10 cellular contexts compared by ENCODE assay signal in the genomic region with DNA sequence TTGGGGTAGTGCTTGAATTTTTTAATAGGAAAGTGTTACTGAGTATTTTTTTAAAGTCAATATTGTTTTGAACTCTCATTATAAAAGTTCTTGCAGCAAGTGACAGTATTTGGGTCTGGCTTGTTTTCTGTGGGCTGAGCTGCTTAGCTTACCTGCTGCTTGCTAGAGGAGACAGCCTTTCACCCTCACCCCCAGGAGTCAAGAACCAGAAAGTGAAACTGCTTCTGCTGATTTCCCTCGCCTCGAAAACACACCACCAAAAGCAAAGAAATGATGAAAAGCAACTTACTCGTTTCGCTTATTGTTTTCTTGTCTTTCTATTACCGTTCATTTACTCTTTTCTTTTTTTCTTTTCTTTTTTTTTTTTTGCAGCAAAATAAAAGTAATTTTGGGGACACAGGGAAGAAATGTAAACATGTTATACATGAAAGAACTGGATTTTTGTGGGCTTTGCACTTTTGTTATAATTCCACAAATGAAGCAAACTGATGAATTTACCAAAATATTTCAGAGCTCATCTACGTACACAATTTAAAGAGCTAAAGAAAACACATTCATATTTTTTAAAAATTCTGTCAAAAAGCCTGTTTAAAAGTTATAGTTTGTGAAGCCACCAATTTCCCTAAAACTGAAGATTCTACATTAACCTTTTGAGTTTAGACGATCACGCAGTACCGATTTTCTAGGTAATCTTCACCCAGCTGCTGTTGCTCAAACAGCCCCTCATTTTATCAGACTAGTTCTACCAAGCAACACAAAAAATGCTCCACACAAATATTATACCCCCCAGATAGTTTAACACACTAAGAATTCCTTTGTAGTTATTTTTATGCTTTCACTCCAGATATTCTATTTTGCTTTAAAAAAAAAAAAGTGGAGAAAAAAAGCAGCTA. TPM values are rescaled to one million over a fixed set of nuclear protein-coding genes. Genes with fewer than 3 reads are reported as not detected.
A peak's percentile ranks its signal among the peaks of the same experiment; 100 is the strongest.
DNase-seq lines count a peak whose midpoint lies in the region; ATAC-seq, FAIRE-seq and TF ChIP-seq lines count a peak whose summit lies in the region.
"Had no signal": no experiment of that assay in that cellular context is flagged by ENCODE, and none has a peak within 500 bp of the region (broad histone marks: within the 10 kb centered on the region; RNA-seq: fewer than 3 reads in every experiment).

No MANE protein-coding gene starts in this region.

- peaks cover 69% of the 10 kb centered on the region for H3K4me1 Mint-ChIP-seq in activated T-helper 2 cell treated with anti-CD3 and anti-CD28 coated beads, Interferon-gamma antibody, Interleukin-2, Interleukin-4, amounts not matched to agents 10 μg/mL and 5 μg/mL and 100 μg/mL, durations not matched to agents 14 hours and 24 hours and 36 hours (ENCODE audit: low read depth)

- H3K27me3 ChIP-seq in pancreas (no peaks in the 10 kb centered on the region), gastrocnemius medialis (peaks cover 0 to 6% (median 0%) of the 10 kb centered on the region in 3 donors), psoas muscle (ENCODE audit: insufficient read depth in 3 of 3, low read length in 2 of 3) (no peaks in the 10 kb centered on the region)

- no peak for TF ChIP-seq POLR2A in gastrocnemius medialis (IDR thresholded peaks at IDR 0.05)

- no peaks in the 10 kb centered on the region for H3K36me3 ChIP-seq in pancreas
- H3K36me3 ChIP-seq in gastrocnemius medialis, result no peaks in the 10 kb centered on the region
- H3K36me3 ChIP-seq in psoas muscle (ENCODE audit: insufficient read depth in 1 of 2, low read depth in 1 of 2), result no peaks in the 10 kb centered on the region

- FAIRE-seq in pancreas (lab: Jason Lieb, UNC), result no peak

- no peaks in the 10 kb centered on the region for H3K9me3 Mint-ChIP-seq in activated T-helper 2 cell treated with anti-CD3 and anti-CD28 coated beads, Interferon-gamma antibody, Interleukin-2, Interleukin-4, amounts not matched to agents 10 μg/mL and 5 μg/mL and 100 μg/mL, durations not matched to agents 14 hours and 24 hours and 36 hours

- peak overlapping the region; percentile 87 for H3K4me3 Mint-ChIP-seq in activated T-helper 2 cell treated with anti-CD3 and anti-CD28 coated beads, Interferon-gamma antibody, Interleukin-2, Interleukin-4, amounts not matched to agents 10 μg/mL and 5 μg/mL and 100 μg/mL, durations not matched to agents 14 hours and 24 hours and 36 hours (ENCODE audit: low read depth)

- peak; percentile 64 for DNase-seq in activated T-helper 2 cell treated with anti-CD3 and anti-CD28 coated beads, Interferon-gamma antibody, Interleukin-2, Interleukin-4, amounts not matched to agents 10 μg/mL and 5 μg/mL and 100 μg/mL, durations not matched to agents 14 hours and 24 hours and 36 hours (ENCODE audit: low spot score)
- DNase-seq in pancreas, result no peak
- no peak for DNase-seq in gastrocnemius medialis
- no peak for DNase-seq in psoas muscle
- DNase-seq in SK-N-DZ (ENCODE audit: low spot score), result no peak
- no peak for DNase-seq in GDM1 (lab: John Stamatoyannopoulos, UW)

- WGBS in pancreas, 2 donors, result 36 to 57% methylated on average over 9 of the region's 9 CpGs
- WGBS in psoas muscle, 3 donors, result 84 to 91% (median 90%) methylated on average over 9 of the region's 9 CpGs

- no peak for TF ChIP-seq CTCF in pancreas (IDR thresholded peaks at IDR 0.05)
- TF ChIP-seq CTCF in gastrocnemius medialis (IDR thresholded peaks at IDR 0.05 in 4 of 5, conservative IDR thresholded peaks at IDR 0.05 in 1 of 5), result no peak
- no peak for TF ChIP-seq CTCF in psoas muscle (IDR thresholded peaks at IDR 0.05)

- ATAC-seq in GM18907 (IDR thresholded peaks at IDR 0.05; ENCODE audit: unreplicated experiment), result peak; percentile 62
- ATAC-seq in HG03565 (IDR thresholded peaks at IDR 0.05; ENCODE audit: unreplicated experiment), result peak; percentile 38
- peak in 3 of 4 donors; percentile 28 to 37 (median 29) for ATAC-seq in pancreas
- ATAC-seq in gastrocnemius medialis, result no peak
- ATAC-seq in psoas muscle, result no peak

- H3K4me1 ChIP-seq in pancreas (peaks cover 17 to 61% (median 45%) of the 10 kb centered on the region in 3 donors), gastrocnemius medialis (peaks cover 13 to 15% of the 10 kb centered on the region in 2 donors), psoas muscle (peaks cover 14% of the 10 kb centered on the region)

- in situ Hi-C loops in gastrocnemius medialis (cut with MboI; ENCODE audit: low sequenced_read_pairs in 4 of 4), result no loop called here

- H3K27me3 Mint-ChIP-seq in activated T-helper 2 cell treated with anti-CD3 and anti-CD28 coated beads, Interferon-gamma antibody, Interleukin-2, Interleukin-4, amounts not matched to agents 10 μg/mL and 5 μg/mL and 100 μg/mL, durations not matched to agents 14 hours and 24 hours and 36 hours (ENCODE audit: low read depth), result no peaks in the 10 kb centered on the region

- H3K27ac Mint-ChIP-seq in activated T-helper 2 cell treated with anti-CD3 and anti-CD28 coated beads, Interferon-gamma antibody, Interleukin-2, Interleukin-4, amounts not matched to agents 10 μg/mL and 5 μg/mL and 100 μg/mL, durations not matched to agents 14 hours and 24 hours and 36 hours, result peak overlapping the region; percentile 96

- H3K9me3 ChIP-seq in pancreas (no peaks in the 10 kb centered on the region), gastrocnemius medialis (no peaks in the 10 kb centered on the region), psoas muscle (no peaks in the 10 kb centered on the region)

- intact Hi-C loops in activated T-helper 2 cell treated with anti-CD3 and anti-CD28 coated beads, Interferon-gamma antibody, Interleukin-2, Interleukin-4, amounts not matched to agents 10 μg/mL and 5 μg/mL and 100 μg/mL, durations not matched to agents 14 hours and 24 hours and 36 hours (cut with micrococcal nuclease), result loop anchor here (1.0 to 5.0 kb wide), 6 partner anchors 18 to 1560 kb away; partner anchors contain the start of gene CD164
- intact Hi-C loops in pancreas (cut with DNase I) (no loop called here), gastrocnemius medialis (cut with DNase I; ENCODE audit: low total_unique reads) (no loop called here), psoas muscle (cut with DNase I) (no loop called here)

- H3K36me3 Mint-ChIP-seq in activated T-helper 2 cell treated with anti-CD3 and anti-CD28 coated beads, Interferon-gamma antibody, Interleukin-2, Interleukin-4, amounts not matched to agents 10 μg/mL and 5 μg/mL and 100 μg/mL, durations not matched to agents 14 hours and 24 hours and 36 hours (ENCODE audit: low read depth), result peaks cover 7% of the 10 kb centered on the region

- H3K4me3 ChIP-seq in pancreas (peak overlapping the region in 1 of 4 donors; percentile 21), gastrocnemius medialis (no peak overlapping the region), psoas muscle (no peak overlapping the region)

- H3K27ac ChIP-seq in pancreas (peak overlapping the region; percentile 19 to 92 (median 54)), gastrocnemius medialis (no peak overlapping the region), psoas muscle (no peak overlapping the region)
- H3K27ac ChIP-seq: HL-60 had no signal

RNA-seq across cellular contexts. Expression of gene SCML4, which starts 1.7 kb away (rescaled TPM):
- 1.1 and 1.5 TPM in 2 replicates for total RNA-seq in activated T-helper 2 cell treated with anti-CD3 and anti-CD28 coated beads, Interferon-gamma antibody, Interleukin-2, Interleukin-4, amounts not matched to agents 10 μg/mL and 5 μg/mL and 100 μg/mL, durations not matched to agents 14 hours and 24 hours and 36 hours
- total RNA-seq in pancreas, result 1 to 10 TPM in 3 of 6 donors, under 1 TPM in 3; 0.44 to 2.6 (median 0.97) TPM
- 1 to 10 TPM in 1 of 2 donors, under 1 TPM in 1; 0.72 to 2.1 TPM for polyA plus RNA-seq in pancreas
- total RNA-seq in gastrocnemius medialis, result under 1 TPM in 1 of 4 donors, not detected in 3; 0.11 TPM
- under 1 TPM in 3 of 4 donors, not detected in 1; 0.15 to 0.21 (median 0.15) TPM for total RNA-seq in psoas muscle
- under 1 TPM in 1 of 3 donors, not detected in 2; 0.03 TPM for polyA plus RNA-seq in psoas muscle
- polyA plus RNA-seq in SK-N-DZ (2014; cell fraction: cytosol; rRNA removed), result 1.0 TPM in 1 of 2 replicates, not detected in the other
- polyA plus RNA-seq in SK-N-DZ (2014; cell fraction: nucleus; rRNA removed), result 0.11 and 0.51 TPM in 2 replicates
- total RNA-seq: fibroblast of lung had no signal
- polyA plus RNA-seq: fibroblast of lung had no signal

Comparison
In these comparisons a context has a peak if more than half of its experiments do, and no peak if none do; other contexts are left out.
1. ATAC-seq: peak in GM18907 (single experiment), HG03565 (single experiment) and pancreas (3 of 4); none in gastrocnemius medialis (0 of 2) and psoas muscle (0 of 4).
2. H3K27ac ChIP-seq: peak in pancreas (4 of 4); none in gastrocnemius medialis (0 of 4) and psoas muscle (single experiment).